15 cellular contexts compared by ENCODE assay signal in genomic region chr1:88956003-88956402, GRCh38.
"Had no signal": no experiment of that assay in that cellular context is flagged by ENCODE, and none has a peak within 500 bp of the region (broad histone marks: within the 10 kb centered on the region; RNA-seq: fewer than 3 reads in every experiment).

No MANE protein-coding gene starts in this region.

- H3K9me3 Mint-ChIP-seq: effector memory CD8-positive, alpha-beta T cell; mesothelial cell of epicardium; naive thymus-derived CD4-positive, alpha-beta T cell; nephron; neural progenitor cell; stimulated activated memory B cell treated with anti-CD40 and anti-IgM and Interleukin-4, amounts not matched to agents 10 μg/mL and 1 μg/mL and 100 μg/mL, for 72 hours had no signal

- DNase-seq: dermis blood vessel endothelial cell; effector memory CD8-positive, alpha-beta T cell; esophagus squamous epithelium; mesenchymal stem cell; naive thymus-derived CD4-positive, alpha-beta T cell; right cardiac atrium; sigmoid colon; stimulated activated CD4-positive, alpha-beta T cell treated with anti-CD3 and anti-CD28 coated beads, Interleukin-2, amount 100 ng/mL, for 24 hours; stimulated activated CD4-positive, alpha-beta T cell treated with anti-CD3 and anti-CD28 coated beads, Interleukin-4, amount 100 ng/mL, for 4 hours; stimulated activated naive CD8-positive, alpha-beta T cell treated with anti-CD3 and anti-CD28 coated beads, Interleukin-15, Interleukin-2, amounts not matched to agents 100 U/mL and 50 U/mL, for 24 hours; trophoblast cell had no signal

- H3K4me3 Mint-ChIP-seq: effector memory CD8-positive, alpha-beta T cell; mesothelial cell of epicardium; naive thymus-derived CD4-positive, alpha-beta T cell; nephron; neural progenitor cell; stimulated activated memory B cell treated with anti-CD40 and anti-IgM and Interleukin-4, amounts not matched to agents 10 μg/mL and 1 μg/mL and 100 μg/mL, for 72 hours had no signal

- H3K4me1 Mint-ChIP-seq: mesothelial cell of epicardium; nephron; neural progenitor cell; stimulated activated memory B cell treated with anti-CD40 and anti-IgM and Interleukin-4, amounts not matched to agents 10 μg/mL and 1 μg/mL and 100 μg/mL, for 72 hours had no signal

- H3K27ac Mint-ChIP-seq: mesothelial cell of epicardium; neural progenitor cell; stimulated activated memory B cell treated with anti-CD40 and anti-IgM and Interleukin-4, amounts not matched to agents 10 μg/mL and 1 μg/mL and 100 μg/mL, for 72 hours had no signal

- H3K27me3 Mint-ChIP-seq: effector memory CD8-positive, alpha-beta T cell; naive thymus-derived CD4-positive, alpha-beta T cell; stimulated activated memory B cell treated with anti-CD40 and anti-IgM and Interleukin-4, amounts not matched to agents 10 μg/mL and 1 μg/mL and 100 μg/mL, for 72 hours had no signal
